ENCODE assay signal across 12 cellular contexts in the genomic region with DNA sequence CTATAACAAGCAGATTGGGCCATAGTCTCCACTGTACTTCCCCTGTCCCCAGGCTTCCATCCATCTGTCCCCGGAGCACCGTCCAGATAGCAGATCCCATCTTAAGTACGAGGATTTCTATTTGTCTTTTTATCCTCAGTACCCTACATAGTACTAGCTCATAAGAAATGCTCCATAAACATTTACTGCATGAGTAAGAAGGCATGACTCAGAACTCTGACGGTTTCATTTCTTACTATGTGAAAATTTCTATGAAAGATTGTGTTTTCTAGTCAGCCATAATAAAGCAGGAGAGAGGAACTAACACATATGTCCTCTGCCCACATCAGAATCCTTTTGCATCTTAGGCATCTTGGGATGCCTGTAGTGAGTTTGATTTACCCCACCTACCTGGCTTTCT. TPM values are rescaled to one million over a fixed set of nuclear protein-coding genes. Genes with fewer than 3 reads are reported as not detected.
A peak's percentile ranks its signal among the peaks of the same experiment; 100 is the strongest.
DNase-seq lines count a peak whose midpoint lies in the region; ATAC-seq and TF ChIP-seq lines count a peak whose summit lies in the region.
"Had no signal": no experiment of that assay in that cellular context is flagged by ENCODE, and none has a peak within 500 bp of the region (broad histone marks: within the 10 kb centered on the region; RNA-seq: fewer than 3 reads in every experiment).

No MANE protein-coding gene starts in this region.

- H4K20me1 ChIP-seq in mammary epithelial cell (ENCODE audit: insufficient read depth, low read length), result no peaks in the 10 kb centered on the region

- DNase-seq in AG20443 (ENCODE audit: low spot score) (peak; percentile 23), HT1080 (ENCODE audit: low read depth) (peak; percentile 73), mammary epithelial cell (peak; percentile 65), ovary (no peak)
- DNase-seq in activated CD4-positive, CD25-positive, alpha-beta regulatory T cell (lab: John Stamatoyannopoulos, UW), result no peak
- DNase-seq: activated CD4-positive, alpha-beta T cell treated with anti-CD3 and anti-CD28 coated beads, Interleukin-2, amount 10 ng/mL, durations not matched to agents 7 days and 5 days; DMS79; Right ventricle myocardium superior had no signal

- CTCF ChIA-PET in mammary epithelial cell (lab: Charles Lee; ENCODE audit: low non-redundant PET), result no interaction called here

- no peaks in the 10 kb centered on the region for H3K79me2 ChIP-seq in mammary epithelial cell (ENCODE audit: insufficient read depth, low read length)

- no peak overlapping the region for H3K4me2 ChIP-seq in mammary epithelial cell (ENCODE audit: insufficient read depth, low read depth, low read length)

- H3K27me3 ChIP-seq in mammary epithelial cell (ENCODE audit: insufficient read depth, low read length), result no peaks in the 10 kb centered on the region
- H3K27me3 ChIP-seq in ovary, result no peaks in the 10 kb centered on the region
- H3K27me3 ChIP-seq: gastroesophageal sphincter had no signal

- H3K4me1 ChIP-seq in mammary epithelial cell (ENCODE audit: insufficient read depth, low read length), result peaks cover 8% of the 10 kb centered on the region
- H3K4me1 ChIP-seq in mesodermal cell (ENCODE audit: control insufficient read depth, insufficient read depth, low read length, poor library complexity, severe bottlenecking), result peaks cover 6% of the 10 kb centered on the region
- no peaks in the 10 kb centered on the region for H3K4me1 ChIP-seq in ovary (ENCODE audit: insufficient read depth)
- H3K4me1 ChIP-seq: gastroesophageal sphincter had no signal

- peaks cover 36% of the 10 kb centered on the region for H3K36me3 ChIP-seq in mammary epithelial cell (ENCODE audit: insufficient read depth, low read length)
- peaks cover 100% of the 10 kb centered on the region for H3K36me3 ChIP-seq in mesodermal cell (ENCODE audit: control insufficient read depth, insufficient read depth, low read length)
- H3K36me3 ChIP-seq in ovary, result no peaks in the 10 kb centered on the region

- intact Hi-C loops in mammary epithelial cell (cut with micrococcal nuclease), result loop anchor here (1.0 kb wide), 1 partner anchor 19 kb away; no protein-coding TSS in a partner anchor
- intact Hi-C loops in ovary (cut with DNase I), result no loop called here

- WGBS in mammary epithelial cell (ENCODE audit: low coverage, missing lambda C conversion rate), result 72% methylated on average over 4 of the region's 4 CpGs
- 100% methylated on average over 1 to 3 of the region's 4 CpGs for WGBS in mesodermal cell (ENCODE audit: insufficient coverage in 2 of 2), 2 experiments
- WGBS in ovary, 3 donors, result 76 to 92% (median 84%) methylated on average over 4 of the region's 4 CpGs

- TF ChIP-seq EP300 in ovary (IDR thresholded peaks at IDR 0.05), result no peak

- BruUV-seq in mammary epithelial cell (replicated peaks; lab: Mats Ljungman, UMichigan), result TSS peak; percentile 48

- H3K9ac ChIP-seq in mammary epithelial cell (ENCODE audit: insufficient read depth, low read length), result no peak overlapping the region

- TF ChIP-seq CTCF in mammary epithelial cell (conservative IDR thresholded peaks at IDR 0.05 in 1 of 2, IDR thresholded peaks at IDR 0.05 in 1 of 2; ENCODE audit: extremely low read depth in 1 of 2, insufficient read depth in 1 of 2, low read depth in 1 of 2, low read length in 2 of 2), result no peak
- no peak for TF ChIP-seq CTCF in ovary (IDR thresholded peaks at IDR 0.05)

- no peaks in the 10 kb centered on the region for H3K9me3 ChIP-seq in mammary epithelial cell (replicated peaks; ENCODE audit: insufficient read depth, low read length)
- peaks cover 17% of the 10 kb centered on the region for H3K9me3 ChIP-seq in mesodermal cell (ENCODE audit: control insufficient read depth, low read length)
- no peaks in the 10 kb centered on the region for H3K9me3 ChIP-seq in ovary
- H3K9me3 ChIP-seq: gastroesophageal sphincter had no signal

- H3K4me3 ChIP-seq in mammary epithelial cell (replicated peaks in 1 of 3; ENCODE audit: insufficient read depth in 1 of 3, low read depth in 2 of 3, low read length in 3 of 3) (no peak overlapping the region), mesodermal cell (ENCODE audit: extremely low read depth, insufficient read depth, low read length, poor library complexity, severe bottlenecking) (no peak overlapping the region), ovary (no peak overlapping the region)
- H3K4me3 ChIP-seq: gastroesophageal sphincter had no signal

- in situ Hi-C loops in mammary epithelial cell (cut with MboI; ENCODE audit: low sequenced_read_pairs in 2 of 2), result loop anchor here in 1 of 2 donors (25.0 kb wide), 1 partner anchor 345 kb away; no protein-coding TSS in a partner anchor

- H2AFZ ChIP-seq in mammary epithelial cell (ENCODE audit: low read depth, low read length), result no peak overlapping the region

- dilution Hi-C loops in mammary epithelial cell (cut with HindIII; ENCODE audit: low sequenced_read_pairs), result no loop called here

- no peak for TF ChIP-seq POLR2A in ovary (IDR thresholded peaks at IDR 0.05)

- no peak for ATAC-seq in HG03097 (IDR thresholded peaks at IDR 0.05; ENCODE audit: low FRiP score, unreplicated experiment)
- no peak for ATAC-seq in GM18502 (IDR thresholded peaks at IDR 0.05; ENCODE audit: poor library complexity, unreplicated experiment)
- ATAC-seq: gastroesophageal sphincter had no signal

- H3K27ac ChIP-seq in mammary epithelial cell (ENCODE audit: insufficient read depth, low read depth, low read length) (peak overlapping the region; percentile 66), mesodermal cell (ENCODE audit: low read depth, low read length, severe bottlenecking) (peak overlapping the region; percentile 60), ovary (no peak overlapping the region)
- H3K27ac ChIP-seq: gastroesophageal sphincter had no signal

RNA-seq across cellular contexts. Expression of a gene that starts 49.5 kb away (rescaled TPM):
- 33.3 and 39.9 TPM in 2 replicates for total RNA-seq in HT1080 (2014; rRNA removed; shearing (Covaris generic))
- polyA plus RNA-seq in HT1080 (2015; cell fraction: cytosol; rRNA removed), result 32.4 and 35.6 TPM in 2 replicates
- 53.0 and 55.7 TPM in 2 replicates for polyA plus RNA-seq in HT1080 (2015; cell fraction: nucleus; rRNA removed)
- total RNA-seq in mammary epithelial cell (10 to 100 TPM; 33.0 to 50.9 TPM), ovary (10 to 100 TPM; 12.2 to 30.9 (median 16.8) TPM)
- polyA plus RNA-seq in mammary epithelial cell (26.0 TPM), ovary (10 to 100 TPM in 1 of 2 donors, 1 to 10 TPM in 1; 8.5 to 23.6 TPM)
- 25.7 TPM for polyA minus RNA-seq in mammary epithelial cell
- 34.5 TPM for polyA plus RNA-seq in mesodermal cell (2013, experiment 1 of 2)
- polyA plus RNA-seq in mesodermal cell (2013, experiment 2 of 2), result 35.7 TPM

Comparison
In these comparisons a context has a peak if more than half of its experiments do, and no peak if none do; other contexts are left out.
1. DNase-seq: peak in AG20443 (single experiment), HT1080 (single experiment) and mammary epithelial cell (single experiment); none in ovary (0 of 5) and activated CD4-positive, CD25-positive, alpha-beta regulatory T cell (0 of 4).
2. H3K27ac ChIP-seq: peak in mammary epithelial cell (single experiment) and mesodermal cell (single experiment); none in ovary (0 of 2).